ENCODE assay signal across 8 cellular contexts in the genomic region with DNA sequence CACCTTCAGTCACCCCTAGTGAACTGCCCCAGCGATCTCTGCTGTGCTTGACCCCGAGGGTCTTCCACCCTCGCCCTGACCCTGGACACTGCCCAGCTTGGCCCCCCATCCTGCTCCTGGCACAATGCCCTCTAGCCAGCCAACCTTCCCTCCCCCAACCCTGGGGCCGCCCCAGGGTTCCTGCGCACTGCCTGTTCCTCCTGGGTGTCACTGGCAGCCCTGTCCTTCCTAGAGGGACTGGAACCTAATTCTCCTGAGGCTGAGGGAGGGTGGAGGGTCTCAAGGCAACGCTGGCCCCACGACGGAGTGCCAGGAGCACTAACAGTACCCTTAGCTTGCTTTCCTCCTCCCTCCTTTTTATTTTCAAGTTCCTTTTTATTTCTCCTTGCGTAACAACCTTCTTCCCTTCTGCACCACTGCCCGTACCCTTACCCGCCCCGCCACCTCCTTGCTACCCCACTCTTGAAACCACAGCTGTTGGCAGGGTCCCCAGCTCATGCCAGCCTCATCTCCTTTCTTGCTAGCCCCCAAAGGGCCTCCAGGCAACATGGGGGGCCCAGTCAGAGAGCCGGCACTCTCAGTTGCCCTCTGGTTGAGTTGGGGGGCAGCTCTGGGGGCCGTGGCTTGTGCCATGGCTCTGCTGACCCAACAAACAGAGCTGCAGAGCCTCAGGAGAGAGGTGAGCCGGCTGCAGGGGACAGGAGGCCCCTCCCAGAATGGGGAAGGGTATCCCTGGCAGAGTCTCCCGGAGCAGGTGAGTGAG. TPM values are rescaled to one million over a fixed set of nuclear protein-coding genes. Genes with fewer than 3 reads are reported as not detected.
DNase-seq lines count a peak whose midpoint lies in the region; ATAC-seq and TF ChIP-seq lines count a peak whose summit lies in the region.

A gene with protein sequence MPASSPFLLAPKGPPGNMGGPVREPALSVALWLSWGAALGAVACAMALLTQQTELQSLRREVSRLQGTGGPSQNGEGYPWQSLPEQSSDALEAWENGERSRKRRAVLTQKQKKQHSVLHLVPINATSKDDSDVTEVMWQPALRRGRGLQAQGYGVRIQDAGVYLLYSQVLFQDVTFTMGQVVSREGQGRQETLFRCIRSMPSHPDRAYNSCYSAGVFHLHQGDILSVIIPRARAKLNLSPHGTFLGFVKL (plus strand): TSS at position 207 of the 763 bp plus-strand sequence. CDS start 290 bp downstream, at position 497.

- H2AFZ ChIP-seq in OCI-LY1 (ENCODE audit: low read length) = no peak within 1 kb of the TSS
- peak within 1 kb of the TSS; percentile 95 for H2AFZ ChIP-seq in neuronal stem cell (ENCODE audit: low read length)

- H3K9ac ChIP-seq in OCI-LY1 (ENCODE audit: low read length) = peak within 1 kb of the TSS; percentile 19; the same call in 1 of the 2 replicates
- peak within 1 kb of the TSS; percentile 30 for H3K9ac ChIP-seq in neuronal stem cell (ENCODE audit: low read depth, low read length, poor library complexity)

- no peaks in the 10 kb centered on the region for H3F3A ChIP-seq in OCI-LY1 (ENCODE audit: insufficient read depth, low read length)

- H4K8ac ChIP-seq in neuronal stem cell (ENCODE audit: low read depth, low read length) = peak within 1 kb of the TSS; percentile 29

- no peak for DNase-seq in CD8-positive, alpha-beta T cell
- DNase-seq in neuronal stem cell (ENCODE audit: low spot score) = no peak
- no peak for DNase-seq in NK-92 (lab: John Stamatoyannopoulos, UW; ENCODE audit: unreplicated experiment)
- DNase-seq in iPS-NIHi11 (ENCODE audit: low spot score) = no peak
- DNase-seq in DMS 273 (lab: John Stamatoyannopoulos, UW; ENCODE audit: unreplicated experiment) = no peak
- no peak for DNase-seq in NCI-H2029 treated with DMSO at 0.1 percent for 48 hours (lab: John Stamatoyannopoulos, UW)

- H4K20me1 ChIP-seq in OCI-LY1 (ENCODE audit: insufficient read depth, low read length) = no peaks in the 10 kb centered on the region

- H3K27me3 ChIP-seq in CD8-positive, alpha-beta T cell (ENCODE audit: insufficient read depth, low read length) = no peaks in the 10 kb centered on the region
- H3K27me3 ChIP-seq in OCI-LY1 (ENCODE audit: insufficient read depth, low read length) (peaks cover 8% of the 10 kb centered on the region; the same call in 1 of the 2 replicates), esophagus (ENCODE audit: control insufficient read depth in 1 of 2, insufficient read depth in 2 of 2, low read length in 2 of 2) (no peaks in the 10 kb centered on the region), neuronal stem cell (ENCODE audit: control insufficient read depth in 3 of 3, insufficient read depth in 3 of 3, low read depth in 1 of 3, low read length in 3 of 3) (no peaks in the 10 kb centered on the region)

- ATAC-seq in CD8-positive, alpha-beta T cell = no peak

- H2BK15ac ChIP-seq in neuronal stem cell (ENCODE audit: low read length) = peak within 1 kb of the TSS; percentile 92

- H3K4me3 Mint-ChIP-seq in CD8-positive, alpha-beta T cell = peak within 1 kb of the TSS; percentile 69

- H3K4me1 Mint-ChIP-seq in CD8-positive, alpha-beta T cell (ENCODE audit: low read depth) = peaks cover 57% of the 10 kb centered on the region

- no peak within 1 kb of the TSS for H3K4ac ChIP-seq in neuronal stem cell (ENCODE audit: low read length)

- no peak for TF ChIP-seq CTCF in CD8-positive, alpha-beta T cell (IDR thresholded peaks at IDR 0.05)
- no peak for TF ChIP-seq CTCF in OCI-LY1 (IDR thresholded peaks at IDR 0.05; ENCODE audit: low read length)

- H3K9me2 ChIP-seq in OCI-LY1 (ENCODE audit: low read depth, low read length) = no peaks in the 10 kb centered on the region

- H2BK5ac ChIP-seq in neuronal stem cell (ENCODE audit: low read length) = no peak within 1 kb of the TSS

- peak within 1 kb of the TSS; percentile 21 for H3K4me3 ChIP-seq in CD8-positive, alpha-beta T cell (ENCODE audit: low read depth, low read length)
- peak within 1 kb of the TSS; percentile 7 for H3K4me3 ChIP-seq in OCI-LY1 (ENCODE audit: low read depth, low read length, poor library complexity, severe bottlenecking)
- peak within 1 kb of the TSS; percentile 25 to 31 for H3K4me3 ChIP-seq in esophagus (ENCODE audit: low read depth in 1 of 2, low read length in 2 of 2)
- no peak within 1 kb of the TSS for H3K4me3 ChIP-seq in neuronal stem cell (ENCODE audit: low read length in 2 of 2)

- no peak within 1 kb of the TSS for H4K91ac ChIP-seq in neuronal stem cell (ENCODE audit: low read depth, low read length, poor library complexity)

- H3K9me3 Mint-ChIP-seq in CD8-positive, alpha-beta T cell = no peaks in the 10 kb centered on the region

- CTCF ChIA-PET in CD8-positive, alpha-beta T cell (lab: Charles Lee) = interaction anchor here (0.7 to 16.7 kb wide), 5 partner anchors 9 to 128 kb away, joined by 3 to 343 read pairs (median 4); a partner anchor contains a TSS

- peak within 1 kb of the TSS; percentile 94 for H2AK5ac ChIP-seq in neuronal stem cell (ENCODE audit: low read depth, low read length)

- H3K79me2 ChIP-seq in OCI-LY1 (ENCODE audit: insufficient read depth, low read length) = peaks cover 9% of the 10 kb centered on the region; the same call in 1 of the 2 replicates

- POLR2A ChIA-PET in CD8-positive, alpha-beta T cell (lab: Charles Lee) = interaction anchor here (0.6 to 2.9 kb wide), 5 partner anchors 15 to 245 kb away, joined by 3 to 24 read pairs (median 3); a partner anchor contains a TSS

- H3K36me3 Mint-ChIP-seq in CD8-positive, alpha-beta T cell = peaks cover 24% of the 10 kb centered on the region

- peaks cover under 1% of the 10 kb centered on the region for H3K36me3 ChIP-seq in CD8-positive, alpha-beta T cell (ENCODE audit: insufficient read depth, low read length)
- H3K36me3 ChIP-seq in OCI-LY1 (ENCODE audit: insufficient read depth, low read length) = peaks cover 5% of the 10 kb centered on the region
- peaks cover 0 to 3% of the 10 kb centered on the region in 2 donors for H3K36me3 ChIP-seq in esophagus (ENCODE audit: control insufficient read depth in 2 of 2, insufficient read depth in 2 of 2, low read length in 1 of 2)
- H3K36me3 ChIP-seq in neuronal stem cell (replicated peaks in 1 of 2; ENCODE audit: control insufficient read depth in 2 of 2, insufficient read depth in 2 of 2, low read length in 2 of 2) = peaks cover under 1 to 5% of the 10 kb centered on the region in 2 donors

- peaks cover 5% of the 10 kb centered on the region for H3K79me1 ChIP-seq in neuronal stem cell (ENCODE audit: low read depth, low read length)

- H3K14ac ChIP-seq in neuronal stem cell (ENCODE audit: low read length) = no peak within 1 kb of the TSS

- 18 to 28% methylated on average over 16 of the region's 16 CpGs for WGBS in esophagus, 2 donors
- no CpG with 5 or more reads among the region's 16 CpGs for WGBS in neuronal stem cell (ENCODE audit: extremely low coverage in 2 of 2, insufficient read length in 2 of 2, insufficient replicate concordance in 1 of 2), 2 donors

- H2BK12ac ChIP-seq in neuronal stem cell (ENCODE audit: low read length) = peak within 1 kb of the TSS; percentile 30

- peaks cover 50% of the 10 kb centered on the region for H3K4me1 ChIP-seq in CD8-positive, alpha-beta T cell (ENCODE audit: insufficient read depth, low read length)
- H3K4me1 ChIP-seq in OCI-LY1 (ENCODE audit: insufficient read depth, low read length, severe bottlenecking) = peaks cover 34% of the 10 kb centered on the region
- peaks cover 8 to 22% of the 10 kb centered on the region in 2 donors for H3K4me1 ChIP-seq in esophagus (ENCODE audit: control insufficient read depth in 2 of 2, insufficient read depth in 2 of 2, low read length in 1 of 2)
- peaks cover 24 to 25% of the 10 kb centered on the region in 2 donors for H3K4me1 ChIP-seq in neuronal stem cell (ENCODE audit: control insufficient read depth in 2 of 2, insufficient read depth in 1 of 2, low read depth in 1 of 2, low read length in 2 of 2)

- H3K27ac ChIP-seq in CD8-positive, alpha-beta T cell (ENCODE audit: low read depth, low read length) = no peak within 1 kb of the TSS
- H3K27ac ChIP-seq in OCI-LY1 (ENCODE audit: low read depth, low read length, poor library complexity, severe bottlenecking) (no peak within 1 kb of the TSS), esophagus (ENCODE audit: low read depth in 2 of 2, low read length in 1 of 2) (peak within 1 kb of the TSS; percentile 91 to 98), neuronal stem cell (replicated peaks; ENCODE audit: low read length) (no peak within 1 kb of the TSS)

- H3K27ac Mint-ChIP-seq in CD8-positive, alpha-beta T cell = peak within 1 kb of the TSS; percentile 86

- no peak within 1 kb of the TSS for H3K23ac ChIP-seq in neuronal stem cell (ENCODE audit: low read depth, low read length, poor library complexity)

- H3K9me3 ChIP-seq in CD8-positive, alpha-beta T cell (ENCODE audit: low read length) = no peaks in the 10 kb centered on the region
- H3K9me3 ChIP-seq in OCI-LY1 (ENCODE audit: low read length) (no peaks in the 10 kb centered on the region), esophagus (ENCODE audit: control insufficient read depth in 2 of 2, insufficient read depth in 1 of 2, low read depth in 1 of 2, low read length in 1 of 2) (no peaks in the 10 kb centered on the region), neuronal stem cell (replicated peaks in 1 of 2; ENCODE audit: control insufficient read depth in 2 of 2, insufficient read depth in 1 of 2, low read depth in 1 of 2, low read length in 2 of 2) (no peaks in the 10 kb centered on the region)

- intact Hi-C loops in CD8-positive, alpha-beta T cell (cut with DNase I, micrococcal nuclease) = no loop called here

- peak within 1 kb of the TSS; percentile 90 for H3K18ac ChIP-seq in neuronal stem cell (ENCODE audit: low read length)

- H3K4me2 ChIP-seq in OCI-LY1 (ENCODE audit: low read length) (peak within 1 kb of the TSS; percentile 24; the same call in 1 of the 2 replicates), neuronal stem cell (ENCODE audit: insufficient read depth, low read length, poor library complexity, severe bottlenecking) (no peak within 1 kb of the TSS)

- H3K27me3 Mint-ChIP-seq in CD8-positive, alpha-beta T cell (ENCODE audit: low read depth) = no peaks in the 10 kb centered on the region

- H2BK120ac ChIP-seq in neuronal stem cell (ENCODE audit: low read depth, low read length) = no peak within 1 kb of the TSS

RNA-seq across cellular contexts. Expression of the gene that starts here (rescaled TPM):
- total RNA-seq in CD8-positive, alpha-beta T cell = 1 to 10 TPM in 1 of 2 experiments, under 1 TPM in 1; 0.64 to 1.1 TPM
- polyA plus RNA-seq in esophagus = 1 to 10 TPM; 5.4 to 5.6 TPM
- polyA plus RNA-seq in neuronal stem cell (2013, experiment 1 of 2) = 0.63 TPM
- 0.62 TPM for polyA plus RNA-seq in neuronal stem cell (2013, experiment 2 of 2)

Comparison
In these comparisons a context has a peak if more than half of its experiments do, and no peak if none do; other contexts are left out.
1. H3K27ac ChIP-seq: peak in esophagus (2 of 2); none in CD8-positive, alpha-beta T cell (single experiment), OCI-LY1 (single experiment) and neuronal stem cell (single experiment).
2. H3K4me3 ChIP-seq: peak in CD8-positive, alpha-beta T cell (single experiment), OCI-LY1 (single experiment) and esophagus (2 of 2); none in neuronal stem cell (0 of 2).